ENCODE assay signal across 9 cellular contexts in the genomic region with DNA sequence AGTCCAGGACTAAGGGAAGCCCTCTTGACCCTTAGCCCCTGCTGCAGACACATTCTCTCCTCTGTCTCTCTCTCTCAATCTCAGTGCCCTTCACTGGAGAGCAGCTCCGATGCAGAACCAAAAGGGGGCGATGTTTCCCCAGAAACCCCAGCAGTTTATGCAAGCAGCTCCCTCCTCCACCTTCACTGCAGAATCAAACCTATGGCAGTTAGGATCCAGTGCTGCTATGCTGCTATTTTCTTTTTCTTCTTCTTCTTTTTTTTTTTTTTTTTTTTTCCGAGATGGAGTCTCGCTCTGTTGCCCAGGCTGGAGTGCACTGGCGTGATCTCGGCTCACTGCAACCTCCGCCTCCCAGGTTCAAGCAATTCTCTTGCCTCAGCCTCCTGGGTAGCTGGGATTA. TPM values are rescaled to one million over a fixed set of nuclear protein-coding genes. Genes with fewer than 3 reads are reported as not detected.
DNase-seq lines count a peak whose midpoint lies in the region; ATAC-seq and TF ChIP-seq lines count a peak whose summit lies in the region.
"Not testable (repeated sequence)": the region's sequence is repeated elsewhere in the genome, so short reads cannot be mapped to it uniquely, and the experiment has no call there.
"Had no signal": no experiment of that assay in that cellular context is flagged by ENCODE, and none has a peak within 500 bp of the region (broad histone marks: within the 10 kb centered on the region; RNA-seq: fewer than 3 reads in every experiment).

No MANE protein-coding gene starts in this region.

- not testable (repeated sequence) for H3K9me2 ChIP-seq in MM.1S (replicated peaks; ENCODE audit: insufficient read depth, low read length)

- not testable (repeated sequence) for H3K4me2 ChIP-seq in MM.1S (ENCODE audit: low read depth, low read length)

- not testable (repeated sequence) for H3K36me3 Mint-ChIP-seq in chondrocyte (ENCODE audit: low read depth)

- H3K27me3 ChIP-seq in MM.1S (replicated peaks; ENCODE audit: insufficient read depth, low read length): peaks cover 62% of the 10 kb centered on the region
- not testable (repeated sequence) for H3K27me3 ChIP-seq in Peyer's patch, sigmoid colon, upper lobe of right lung

- not testable (repeated sequence) for H3K27me3 Mint-ChIP-seq in chondrocyte (ENCODE audit: low read depth)

- peak; percentile 97 for ATAC-seq in upper lobe of right lung

- not testable (repeated sequence) for H4K20me1 ChIP-seq in MM.1S (ENCODE audit: insufficient read depth, low read length)

- 44% methylated on average over 4 to 7 of the region's 7 CpGs for WGBS in sigmoid colon, 2 donors

- TF ChIP-seq EP300 in sigmoid colon (IDR thresholded peaks at IDR 0.05): not testable (repeated sequence)

- not testable (repeated sequence) for H3F3A ChIP-seq in MM.1S (ENCODE audit: insufficient read depth, low read length)

- not testable (repeated sequence) for TF ChIP-seq POLR2A in Peyer's patch (IDR thresholded peaks at IDR 0.05); sigmoid colon (IDR thresholded peaks at IDR 0.05)

- not testable (repeated sequence) for H3K4me3 ChIP-seq in MM.1S (ENCODE audit: low read length); Peyer's patch; sigmoid colon; upper lobe of right lung

- H3K79me2 ChIP-seq in MM.1S (ENCODE audit: low read length): not testable (repeated sequence)

- H3K4me1 Mint-ChIP-seq in chondrocyte (ENCODE audit: low read depth): not testable (repeated sequence)

- not testable (repeated sequence) for H3K36me3 ChIP-seq in MM.1S (replicated peaks; ENCODE audit: insufficient read depth, low read length); sigmoid colon; upper lobe of right lung
- H3K36me3 ChIP-seq in Peyer's patch: peaks cover 0 to 33% (median 0%) of the 10 kb centered on the region in 3 donors

- H3K9me3 ChIP-seq in MM.1S (replicated peaks; ENCODE audit: insufficient read depth, low read length); Peyer's patch; sigmoid colon; upper lobe of right lung: not testable (repeated sequence)

- not testable (repeated sequence) for H3K27ac ChIP-seq in MM.1S (ENCODE audit: low read length); Peyer's patch; sigmoid colon; upper lobe of right lung

- not testable (repeated sequence) for H3K9me3 Mint-ChIP-seq in chondrocyte (ENCODE audit: low read depth)

- H3K4me3 Mint-ChIP-seq in chondrocyte (ENCODE audit: unreplicated experiment): not testable (repeated sequence)

- DNase-seq in GDM1 (lab: John Stamatoyannopoulos, UW) (peak; percentile 45), MM.1S (peak; percentile 75), Peyer's patch (peak; percentile 73 to 92 (median 76)), inferior parietal cortex (ENCODE audit: extremely low spot score) (peak; percentile 79), sigmoid colon (peak; percentile 91), upper lobe of right lung (peak; percentile 79)
- peak; percentile 68 to 70 for DNase-seq in activated CD8-positive, alpha-beta memory T cell treated with anti-CD3 and anti-CD28 coated beads for 1 hour (ENCODE audit: extremely low read depth in 1 of 2, low read depth in 1 of 2)
- not testable (repeated sequence) for DNase-seq in chondrocyte (ENCODE audit: low spot score)

- H3K27ac Mint-ChIP-seq in chondrocyte (ENCODE audit: unreplicated experiment): not testable (repeated sequence)

- intact Hi-C loops in sigmoid colon (cut with DNase I) (loop anchor here (1.0 kb wide), 3 partner anchors 14 to 104 kb away; no protein-coding TSS in a partner anchor), upper lobe of right lung (cut with DNase I) (loop anchor here (10.0 kb wide), 1 partner anchor 50 kb away; no protein-coding TSS in a partner anchor)

- not testable (repeated sequence) for H2AFZ ChIP-seq in MM.1S (ENCODE audit: low read length)

- H3K9ac ChIP-seq in MM.1S (ENCODE audit: low read length): not testable (repeated sequence)

- peak; percentile 82 for TF ChIP-seq CTCF in MM.1S (IDR thresholded peaks at IDR 0.05; ENCODE audit: low read length)
- peak; percentile 61 to 95 (median 92) for TF ChIP-seq CTCF in Peyer's patch (IDR thresholded peaks at IDR 0.05)
- peak; percentile 87 for TF ChIP-seq CTCF in chondrocyte (IDR thresholded peaks at IDR 0.05)
- TF ChIP-seq CTCF in sigmoid colon (IDR thresholded peaks at IDR 0.05): peak; percentile 73 to 95 (median 92)
- peak; percentile 87 for TF ChIP-seq CTCF in upper lobe of right lung (IDR thresholded peaks at IDR 0.05)

- not testable (repeated sequence) for H3K4me1 ChIP-seq in MM.1S (ENCODE audit: low read length); Peyer's patch; sigmoid colon; upper lobe of right lung

RNA-seq across cellular contexts. Expression of a gene that starts 11.3 kb away (rescaled TPM):
- 100 to 1,000 TPM in 1 of 4 donors, 10 to 100 TPM in 2, 1 to 10 TPM in 1; 4.1 to 147 (median 67.1) TPM for total RNA-seq in Peyer's patch
- not detected in 3 replicates for total RNA-seq in chondrocyte
- total RNA-seq in sigmoid colon: 1 to 10 TPM in 2 of 4 donors, under 1 TPM in 2; 0.41 to 1.4 (median 0.80) TPM
- 10 to 100 TPM in 1 of 3 donors, 1 to 10 TPM in 2; 6.0 to 18.6 (median 8.6) TPM for polyA plus RNA-seq in sigmoid colon
- total RNA-seq in upper lobe of right lung: 11.1 TPM
- polyA plus RNA-seq: IgD-negative memory B cell had no signal

RNA-seq across cellular contexts. Expression of a gene that starts 14.7 kb away (rescaled TPM):
- total RNA-seq in Peyer's patch (10 to 100 TPM in 3 of 4 donors, 1 to 10 TPM in 1; 7.2 to 46.2 (median 24.2) TPM), chondrocyte (151 to 218 TPM (median 214 TPM) in 3 replicates), sigmoid colon (100 to 1,000 TPM in 1 of 4 donors, 10 to 100 TPM in 3; 85.9 to 108 (median 95.4) TPM), upper lobe of right lung (59.1 TPM)
- 10 to 100 TPM in 1 of 3 donors, 1 to 10 TPM in 2; 5.4 to 10.7 (median 7.4) TPM for polyA plus RNA-seq in sigmoid colon

RNA-seq across cellular contexts. Expression of a gene that starts 59.8 kb away (rescaled TPM):
- total RNA-seq in Peyer's patch (100 to 1,000 TPM; 123 to 244 (median 167) TPM), chondrocyte (158 to 195 TPM (median 161 TPM) in 3 replicates), sigmoid colon (100 to 1,000 TPM; 120 to 153 (median 130) TPM), upper lobe of right lung (171 TPM)
- 100 to 1,000 TPM in 1 of 3 donors, 10 to 100 TPM in 2; 61.9 to 133 (median 65.0) TPM for polyA plus RNA-seq in sigmoid colon
